In genomic region chr7:126840869-126841268, GRCh38 we compare ENCODE assay signal across 16 cellular contexts.
"Had no signal": no experiment of that assay in that cellular context is flagged by ENCODE, and none has a peak within 500 bp of the region (broad histone marks: within the 10 kb centered on the region; RNA-seq: fewer than 3 reads in every experiment).

No MANE protein-coding gene starts in this region.

- H3K4me3 ChIP-seq: gastroesophageal sphincter, left lung, smooth muscle cell had no signal

- H3K36me3 ChIP-seq: gastroesophageal sphincter, left lung had no signal

- FAIRE-seq: urothelium cell line had no signal

- H3K27ac Mint-ChIP-seq: activated naive CD4-positive, alpha-beta T cell treated with anti-CD3 and anti-CD28 coated beads, Interleukin-2, amount 50 U/mL, for 24 hours; brain; dendritic cell treated with granulocyte-macrophage colony-stimulating factor and Interleukin-4, amounts not matched to agents 40 ng/mL and 50 ng/mL, for 4 days; effector memory CD8-positive, alpha-beta T cell; memory B cell; nephron; progenitor cell of endocrine pancreas had no signal

- H3K9me3 Mint-ChIP-seq: activated naive CD4-positive, alpha-beta T cell treated with anti-CD3 and anti-CD28 coated beads, Interleukin-2, amount 50 U/mL, for 24 hours; brain; dendritic cell treated with granulocyte-macrophage colony-stimulating factor and Interleukin-4, amounts not matched to agents 40 ng/mL and 50 ng/mL, for 4 days; memory B cell; nephron had no signal

- DNase-seq: activated CD4-positive, alpha-beta T cell treated with anti-CD3 and anti-CD28 coated beads, Interleukin-2, amount 50 U/mL, for 1 hour; amniotic stem cell; effector memory CD8-positive, alpha-beta T cell; islet precursor cell; left lung; occipital lobe; right cardiac atrium had no signal

- ATAC-seq: effector memory CD8-positive, alpha-beta T cell; gastroesophageal sphincter; left lung; right cardiac atrium had no signal

- H3K27me3 ChIP-seq: gastroesophageal sphincter had no signal

- H3K36me3 Mint-ChIP-seq: activated naive CD4-positive, alpha-beta T cell treated with anti-CD3 and anti-CD28 coated beads, Interleukin-2, amount 50 U/mL, for 24 hours; brain; memory B cell had no signal
